12 cellular contexts compared by ENCODE assay signal in the genomic region with DNA sequence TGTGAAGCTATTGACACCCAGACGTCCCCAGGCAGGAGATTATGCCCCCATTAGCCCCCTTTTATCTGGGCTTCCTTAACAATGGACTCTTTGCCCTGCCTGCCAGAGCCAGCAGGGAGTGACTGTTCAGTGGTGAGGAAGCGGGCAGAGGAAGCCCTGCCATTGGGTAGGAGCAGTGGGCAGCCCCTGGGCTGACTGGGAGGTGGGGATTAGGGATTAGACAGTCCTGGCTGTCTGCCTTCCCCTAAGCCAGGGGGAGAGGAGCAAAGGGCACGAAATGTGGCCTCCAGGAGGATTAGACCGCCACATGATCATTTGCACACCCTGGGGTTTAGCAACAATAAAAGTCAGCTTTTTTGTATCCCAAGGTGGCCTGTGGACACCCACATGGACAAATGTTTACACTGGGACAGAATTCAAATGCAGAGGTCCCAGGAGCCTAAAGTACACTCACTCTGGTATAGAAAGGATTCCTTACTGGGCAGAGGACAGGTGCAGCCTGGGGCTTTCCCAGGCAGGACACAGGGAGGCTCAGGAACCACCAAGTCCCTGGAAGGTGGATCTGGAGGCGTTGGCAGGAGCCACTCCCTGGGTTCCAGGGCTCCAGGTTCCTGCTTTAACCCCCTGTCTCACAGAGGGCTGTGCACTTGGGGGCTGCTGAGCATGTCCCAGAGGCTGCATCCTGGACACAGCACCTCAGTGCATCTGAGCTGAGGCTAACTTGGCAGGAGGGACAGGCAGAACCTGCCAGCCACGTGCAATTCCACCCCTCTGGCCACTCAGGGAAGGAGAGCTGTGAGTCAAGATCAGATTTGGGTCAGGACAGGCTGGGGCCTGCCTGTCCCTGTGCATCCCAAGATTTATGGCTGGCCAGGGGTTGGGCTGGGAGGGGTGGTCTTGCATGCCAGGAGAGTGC. TPM values are rescaled to one million over a fixed set of nuclear protein-coding genes. Genes with fewer than 3 reads are reported as not detected.
A peak's percentile ranks its signal among the peaks of the same experiment; 100 is the strongest.
DNase-seq lines count a peak whose midpoint lies in the region; ATAC-seq and TF ChIP-seq lines count a peak whose summit lies in the region.
"Had no signal": no experiment of that assay in that cellular context is flagged by ENCODE, and none has a peak within 500 bp of the region (broad histone marks: within the 10 kb centered on the region; RNA-seq: fewer than 3 reads in every experiment).

No MANE protein-coding gene starts in this region.

- TF ChIP-seq CTCF in RWPE2 (IDR thresholded peaks at IDR 0.05; ENCODE audit: poor library complexity, severe bottlenecking) (no peak), fibroblast of villous mesenchyme (IDR thresholded peaks at IDR 0.05; ENCODE audit: insufficient read depth, low read depth, low read length) (no peak), vagina (IDR thresholded peaks at IDR 0.05) (no peak)

- DNase-seq in NCI-H2196 (lab: John Stamatoyannopoulos, UW; ENCODE audit: unreplicated experiment) (peak; percentile 23), NCI-H2196 treated with DMSO at 0.1 percent for 48 hours (lab: John Stamatoyannopoulos, UW; ENCODE audit: unreplicated experiment) (no peak), RWPE2 (ENCODE audit: low spot score) (peak; percentile 77), fibroblast of villous mesenchyme (ENCODE audit: low read depth) (peak; percentile 48), renal cortical epithelial cell (ENCODE audit: low read depth) (peak; percentile 35), NCI-H1048 (lab: John Stamatoyannopoulos, UW) (no peak), vagina (ENCODE audit: extremely low spot score in 2 of 2) (no peak)
- DNase-seq: thyroid gland had no signal

- peaks cover 34% of the 10 kb centered on the region for H3K36me3 ChIP-seq in RWPE2 (ENCODE audit: low read depth)
- H3K36me3 ChIP-seq in vagina, result no peaks in the 10 kb centered on the region
- H3K36me3 ChIP-seq: thyroid gland had no signal

- intact Hi-C loops in vagina (cut with DNase I), result no loop called here

- ATAC-seq in RWPE2 (ENCODE audit: low read depth) (peak; percentile 69), GM18909 (IDR thresholded peaks at IDR 0.05; ENCODE audit: poor library complexity, unreplicated experiment) (no peak)

- TF ChIP-seq POLR2A in vagina (IDR thresholded peaks at IDR 0.05), result no peak

- H3K4me3 ChIP-seq in RWPE2 (ENCODE audit: severe bottlenecking) (peak overlapping the region; percentile 72), fibroblast of villous mesenchyme (ENCODE audit: low read depth, low read length) (no peak overlapping the region), vagina (no peak overlapping the region)
- H3K4me3 ChIP-seq: thyroid gland had no signal

- no peaks in the 10 kb centered on the region for H3K9me3 ChIP-seq in RWPE2 (ENCODE audit: severe bottlenecking)
- H3K9me3 ChIP-seq in vagina, result no peaks in the 10 kb centered on the region
- H3K9me3 ChIP-seq: thyroid gland had no signal

- H3K4me1 ChIP-seq in RWPE2 (ENCODE audit: insufficient read depth, poor library complexity, severe bottlenecking) (peaks cover 27% of the 10 kb centered on the region), vagina (peaks cover 24% of the 10 kb centered on the region)
- H3K4me1 ChIP-seq: parathyroid adenoma had no signal

- H3K27ac ChIP-seq in RWPE2 (ENCODE audit: poor library complexity, severe bottlenecking), result peak overlapping the region; percentile 75
- no peak overlapping the region for H3K27ac ChIP-seq in vagina
- H3K27ac ChIP-seq: KMS-11, parathyroid adenoma, thyroid gland had no signal

- H3K27me3 ChIP-seq in RWPE2 (ENCODE audit: insufficient read depth, poor library complexity, severe bottlenecking), result no peaks in the 10 kb centered on the region
- no peaks in the 10 kb centered on the region for H3K27me3 ChIP-seq in vagina
- H3K27me3 ChIP-seq: thyroid gland had no signal

RNA-seq across cellular contexts. Expression of a gene that starts 2.1 kb away (rescaled TPM):
- total RNA-seq in fibroblast of villous mesenchyme (5.5 and 8.2 TPM in 2 replicates), renal cortical epithelial cell (0.80 and 3.0 TPM in 2 replicates), vagina (not detected)

RNA-seq across cellular contexts. Expression of a gene that starts 29.6 kb away (rescaled TPM):
- total RNA-seq in fibroblast of villous mesenchyme (37.6 and 37.7 TPM in 2 replicates), renal cortical epithelial cell (35.1 and 57.6 TPM in 2 replicates), vagina (22.3 TPM)

RNA-seq across cellular contexts. Expression of a gene that starts 33.9 kb away (rescaled TPM):
- total RNA-seq in fibroblast of villous mesenchyme (not detected in 2 replicates), renal cortical epithelial cell (not detected in 2 replicates), vagina (not detected)
- total RNA-seq: T-helper 1 cell treated with Interleukin-12 subunit alpha and Interleukin-12 subunit beta and Interleukin-4 antibody, amounts not matched to agents 30 ng/mL and 1 ng/mL, for 36 hours; thyroid gland had no signal

Comparison
In these comparisons a context has a peak if more than half of its experiments do, and no peak if none do; other contexts are left out.
1. DNase-seq: peak in NCI-H2196 (single experiment), RWPE2 (single experiment), fibroblast of villous mesenchyme (single experiment) and renal cortical epithelial cell (single experiment); none in NCI-H2196 treated with DMSO at 0.1 percent for 48 hours (single experiment), NCI-H1048 (single experiment) and vagina (0 of 2).